In the genomic region with DNA sequence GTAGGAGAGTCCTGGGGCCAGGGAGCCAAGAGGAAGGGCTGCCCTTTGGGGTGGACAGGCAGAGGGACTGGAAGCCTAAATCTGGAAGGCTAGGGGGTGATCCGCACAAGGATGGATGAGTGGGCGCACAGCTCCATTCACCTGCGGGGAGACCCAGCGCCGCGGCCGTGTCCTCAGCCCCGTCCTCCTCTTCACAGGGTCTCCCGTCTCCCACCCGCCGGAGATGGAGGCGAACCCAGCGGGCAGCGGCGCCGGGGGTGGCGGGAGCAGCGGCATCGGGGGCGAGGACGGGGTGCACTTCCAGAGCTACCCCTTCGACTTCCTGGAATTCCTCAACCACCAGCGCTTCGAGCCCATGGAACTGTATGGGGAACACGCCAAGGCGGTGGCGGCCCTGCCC, we compare ENCODE assay signal across 23 cellular contexts.
"Had no signal": no experiment of that assay in that cellular context is flagged by ENCODE, and none has a peak within 500 bp of the region (broad histone marks: within the 10 kb centered on the region; RNA-seq: fewer than 3 reads in every experiment).

No MANE protein-coding gene starts in this region.

- ATAC-seq: activated CD4-positive, alpha-beta T cell treated with anti-CD3 and anti-CD28 coated beads for 36 hours; activated T-helper 17 cell treated with anti-CD3 and anti-CD28 coated beads, Interleukin-2, amount 50 U/mL, for 72 hours had no signal

- DNase-seq: activated CD4-positive, alpha-beta memory T cell treated with anti-CD3 and anti-CD28 coated beads, Interleukin-2, amount 10 ng/mL, durations not matched to agents 7 days and 5 days; activated CD4-positive, alpha-beta T cell treated with anti-CD3 and anti-CD28 coated beads for 36 hours; activated CD4-positive, alpha-beta T cell treated with anti-CD3 and anti-CD28 coated beads, Interleukin-2, amount 50 U/mL, for 1 hour; activated gamma-delta T cell; activated naive CD4-positive, alpha-beta T cell treated with anti-CD3 and anti-CD28 coated beads for 36 hours; activated naive CD8-positive, alpha-beta T cell treated with anti-CD3 and anti-CD28 coated beads for 36 hours; activated T-cell treated with anti-CD3 and anti-CD28 coated beads for 4 hours; activated T-cell treated with anti-CD3 and anti-CD28 coated beads, Interleukin-2, amount 50 U/mL, for 48 hours; brain microvascular endothelial cell; KG1; NCI-H1092; NCI-H1417 treated with DMSO at 0.1 percent for 48 hours; NCI-H1694; NCI-H2029; NCI-H2107; NCI-H345; NCI-H510A; NCI-H526 treated with DMSO at 0.1 percent for 48 hours; NCI-H82; SHP77; T-helper 1 cell had no signal

- H3K27me3 Mint-ChIP-seq: activated CD4-positive, alpha-beta memory T cell treated with anti-CD3 and anti-CD28 coated beads, Interleukin-2, amount 10 ng/mL, durations not matched to agents 7 days and 5 days; activated CD4-positive, alpha-beta T cell treated with anti-CD3 and anti-CD28 coated beads for 36 hours; activated naive CD8-positive, alpha-beta T cell treated with anti-CD3 and anti-CD28 coated beads for 36 hours; activated T-helper 17 cell treated with anti-CD3 and anti-CD28 coated beads, Interleukin-2, amount 50 U/mL, for 72 hours had no signal

- H3K27me3 ChIP-seq: brain microvascular endothelial cell had no signal

- H3K9me3 Mint-ChIP-seq: activated CD4-positive, alpha-beta memory T cell treated with anti-CD3 and anti-CD28 coated beads, Interleukin-2, amount 10 ng/mL, durations not matched to agents 7 days and 5 days; activated naive CD4-positive, alpha-beta T cell treated with anti-CD3 and anti-CD28 coated beads for 36 hours; activated naive CD8-positive, alpha-beta T cell treated with anti-CD3 and anti-CD28 coated beads for 36 hours; activated T-helper 17 cell treated with anti-CD3 and anti-CD28 coated beads, Interleukin-2, amount 50 U/mL, for 72 hours had no signal

- H3K4me3 Mint-ChIP-seq: activated CD4-positive, alpha-beta memory T cell treated with anti-CD3 and anti-CD28 coated beads, Interleukin-2, amount 10 ng/mL, durations not matched to agents 7 days and 5 days; activated CD4-positive, alpha-beta T cell treated with anti-CD3 and anti-CD28 coated beads for 36 hours; activated naive CD4-positive, alpha-beta T cell treated with anti-CD3 and anti-CD28 coated beads for 36 hours; activated naive CD8-positive, alpha-beta T cell treated with anti-CD3 and anti-CD28 coated beads for 36 hours; activated T-helper 17 cell treated with anti-CD3 and anti-CD28 coated beads, Interleukin-2, amount 50 U/mL, for 72 hours had no signal

- H3K27ac ChIP-seq: brain microvascular endothelial cell, VCaP had no signal

- H3K27ac Mint-ChIP-seq: activated CD4-positive, alpha-beta memory T cell treated with anti-CD3 and anti-CD28 coated beads, Interleukin-2, amount 10 ng/mL, durations not matched to agents 7 days and 5 days; activated naive CD4-positive, alpha-beta T cell treated with anti-CD3 and anti-CD28 coated beads for 36 hours; activated naive CD8-positive, alpha-beta T cell treated with anti-CD3 and anti-CD28 coated beads for 36 hours had no signal
